9 cellular contexts compared by ENCODE assay signal in the genomic region with DNA sequence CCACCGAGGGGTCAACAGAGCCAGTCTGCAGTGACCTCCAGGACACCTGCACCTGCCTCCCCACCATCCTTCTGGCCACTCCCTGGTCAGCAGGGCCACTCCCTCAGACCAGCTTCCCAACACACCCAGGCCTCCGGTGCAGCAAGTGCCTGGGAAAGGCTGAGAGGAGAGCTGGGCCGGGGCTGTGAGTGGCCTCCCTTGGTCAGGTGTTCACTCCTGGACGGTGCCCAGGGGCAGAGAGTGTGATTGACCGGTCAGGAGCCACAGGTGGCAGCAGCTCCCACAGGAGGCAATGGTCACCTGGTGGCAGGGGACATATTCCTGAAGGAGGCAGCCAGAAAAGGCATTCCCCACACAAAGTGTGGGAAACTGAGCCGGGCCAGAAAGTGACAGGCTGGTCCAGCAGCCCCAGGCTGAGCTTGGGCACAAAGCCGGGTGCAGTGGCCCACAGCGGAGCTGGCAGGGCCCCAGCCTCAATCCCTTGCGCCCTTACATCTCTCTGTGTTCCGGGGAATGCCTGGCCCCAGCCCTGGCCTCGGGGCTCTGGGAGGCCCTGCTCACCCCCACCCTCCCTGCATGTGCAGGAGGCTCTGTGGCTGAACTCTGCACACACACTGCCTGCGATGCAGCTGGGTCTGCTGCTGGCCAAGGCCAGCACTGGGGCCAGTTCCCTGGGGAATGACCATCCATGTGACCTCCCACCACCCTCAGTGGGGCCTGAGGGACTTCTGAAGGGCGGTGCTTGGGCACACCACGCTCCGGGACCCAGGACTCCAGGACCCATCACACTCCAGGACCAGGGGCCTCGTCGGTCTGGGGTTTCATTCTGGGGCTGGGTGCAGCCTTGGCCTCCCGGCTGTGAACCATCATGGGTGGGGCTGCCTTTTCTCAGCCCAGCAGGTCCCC. TPM values are rescaled to one million over a fixed set of nuclear protein-coding genes. Genes with fewer than 3 reads are reported as not detected.
DNase-seq lines count a peak whose midpoint lies in the region; ATAC-seq and TF ChIP-seq lines count a peak whose summit lies in the region.
"Had no signal": no experiment of that assay in that cellular context is flagged by ENCODE, and none has a peak within 500 bp of the region (broad histone marks: within the 10 kb centered on the region; RNA-seq: fewer than 3 reads in every experiment).

No MANE protein-coding gene starts in this region.

- intact Hi-C loops in PC-9 (cut with micrococcal nuclease; ENCODE audit: unreplicated experiment): no loop called here
- intact Hi-C loops in Right ventricle myocardium superior (cut with DNase I): no loop called here

- H3K9me3 Mint-ChIP-seq in stimulated activated memory B cell treated with anti-CD40 and anti-IgM and Interleukin-4, amounts not matched to agents 10 μg/mL and 1 μg/mL and 100 μg/mL, for 72 hours: peaks cover 5% of the 10 kb centered on the region
- H3K9me3 Mint-ChIP-seq in activated T-cell treated with anti-CD3 and anti-CD28 coated beads, Interleukin-2, amount 50 U/mL, for 72 hours: no peaks in the 10 kb centered on the region

- H3K9me3 ChIP-seq in PC-9 (ENCODE audit: insufficient read depth, low read depth): no peaks in the 10 kb centered on the region
- H3K9me3 ChIP-seq: HAP-1 had no signal

- TF ChIP-seq CTCF in PC-9 (conservative IDR thresholded peaks at IDR 0.05): no peak

- POLR2A ChIA-PET in PC-9 (lab: Charles Lee; ENCODE audit: unreplicated experiment): interaction anchor here (0.6 to 0.7 kb wide), 5 partner anchors 16 to 247 kb away, joined by 3 to 21 read pairs (median 4); no protein-coding TSS in a partner anchor

- no peaks in the 10 kb centered on the region for H3K27me3 Mint-ChIP-seq in stimulated activated memory B cell treated with anti-CD40 and anti-IgM and Interleukin-4, amounts not matched to agents 10 μg/mL and 1 μg/mL and 100 μg/mL, for 72 hours
- no peaks in the 10 kb centered on the region for H3K27me3 Mint-ChIP-seq in activated T-cell treated with anti-CD3 and anti-CD28 coated beads, Interleukin-2, amount 50 U/mL, for 72 hours (ENCODE audit: low read depth)

- DNase-seq in PC-9: peak; percentile 84 to 90
- DNase-seq in Right ventricle myocardium superior: peak; percentile 72
- no peak for DNase-seq in effector CD8-positive, alpha-beta T cell (lab: John Stamatoyannopoulos, UW)
- DNase-seq in activated T-cell treated with anti-CD3 and anti-CD28 coated beads, Interleukin-2, amount 50 U/mL, for 72 hours: no peak
- DNase-seq in activated CD4-positive, CD25-positive, alpha-beta regulatory T cell (lab: John Stamatoyannopoulos, UW): no peak
- DNase-seq: activated CD4-positive, alpha-beta T cell treated with anti-CD3 and anti-CD28 coated beads, Interleukin-2, amount 50 U/mL, for 1 hour had no signal

- H3K27me3 ChIP-seq in PC-9 (ENCODE audit: insufficient read depth, low read depth): no peaks in the 10 kb centered on the region

- CTCF ChIA-PET in PC-9 (lab: Charles Lee): interaction anchor here (1.4 to 1.8 kb wide), 2 partner anchors 29 to 60 kb away, joined by 4 to 6 read pairs; no protein-coding TSS in a partner anchor

- H3K4me3 Mint-ChIP-seq in stimulated activated memory B cell treated with anti-CD40 and anti-IgM and Interleukin-4, amounts not matched to agents 10 μg/mL and 1 μg/mL and 100 μg/mL, for 72 hours: peak overlapping the region; percentile 50
- H3K4me3 Mint-ChIP-seq in activated T-cell treated with anti-CD3 and anti-CD28 coated beads, Interleukin-2, amount 50 U/mL, for 72 hours: no peak overlapping the region

- H3K4me2 ChIP-seq in PC-9: peak overlapping the region; percentile 67

- no peaks in the 10 kb centered on the region for H3K9me2 ChIP-seq in PC-9 (ENCODE audit: insufficient read depth)

- no peak overlapping the region; the same call in 1 of the 2 replicates for H3K4me3 ChIP-seq in PC-9
- H3K4me3 ChIP-seq: HAP-1 had no signal

- H3K27ac ChIP-seq in PC-9: peak overlapping the region; percentile 93

- no TSS peak for BruUV-seq in PC-9 (replicated peaks; lab: Mats Ljungman, UMichigan)

- H3K27ac Mint-ChIP-seq in stimulated activated memory B cell treated with anti-CD40 and anti-IgM and Interleukin-4, amounts not matched to agents 10 μg/mL and 1 μg/mL and 100 μg/mL, for 72 hours: peak overlapping the region; percentile 99
- no peak overlapping the region for H3K27ac Mint-ChIP-seq in activated T-cell treated with anti-CD3 and anti-CD28 coated beads, Interleukin-2, amount 50 U/mL, for 72 hours

- peaks cover 30% of the 10 kb centered on the region for H3K36me3 Mint-ChIP-seq in stimulated activated memory B cell treated with anti-CD40 and anti-IgM and Interleukin-4, amounts not matched to agents 10 μg/mL and 1 μg/mL and 100 μg/mL, for 72 hours
- H3K36me3 Mint-ChIP-seq in activated T-cell treated with anti-CD3 and anti-CD28 coated beads, Interleukin-2, amount 50 U/mL, for 72 hours (ENCODE audit: insufficient read depth in 2 of 2): no peaks in the 10 kb centered on the region

- peaks cover 53% of the 10 kb centered on the region for H3K4me1 ChIP-seq in PC-9 (replicated peaks; ENCODE audit: insufficient read depth)

- H4K20me1 ChIP-seq in PC-9 (ENCODE audit: insufficient read depth): no peaks in the 10 kb centered on the region

- peaks cover 84% of the 10 kb centered on the region for H3K4me1 Mint-ChIP-seq in stimulated activated memory B cell treated with anti-CD40 and anti-IgM and Interleukin-4, amounts not matched to agents 10 μg/mL and 1 μg/mL and 100 μg/mL, for 72 hours
- peaks cover 33% of the 10 kb centered on the region for H3K4me1 Mint-ChIP-seq in activated T-cell treated with anti-CD3 and anti-CD28 coated beads, Interleukin-2, amount 50 U/mL, for 72 hours (ENCODE audit: low read depth)

- peaks cover 36% of the 10 kb centered on the region; the same call in 1 of the 2 replicates for H3F3A ChIP-seq in PC-9 (ENCODE audit: insufficient read depth, low read depth)

- ATAC-seq in Right ventricle myocardium superior (ENCODE audit: poor library complexity): peak; percentile 50
- no peak for ATAC-seq in stimulated activated memory B cell treated with anti-CD40 and anti-IgM and Interleukin-4, amounts not matched to agents 10 μg/mL and 1 μg/mL and 100 μg/mL, for 72 hours
- ATAC-seq in activated T-cell treated with anti-CD3 and anti-CD28 coated beads, Interleukin-2, amount 50 U/mL, for 72 hours (replicated peaks in 1 of 2): no peak

- no peaks in the 10 kb centered on the region for H3K36me3 ChIP-seq in PC-9 (ENCODE audit: low read depth)
- H3K36me3 ChIP-seq: HAP-1 had no signal

- no peaks in the 10 kb centered on the region for H3K79me2 ChIP-seq in PC-9 (ENCODE audit: low read depth)

- no peak overlapping the region for H2AFZ ChIP-seq in PC-9

RNA-seq across cellular contexts. Expression of a gene that starts 1.2 kb away (rescaled TPM):
- total RNA-seq in PC-9 (2021) (not detected in 2 replicates), Right ventricle myocardium superior (not detected)
- total RNA-seq in activated T-cell treated with anti-CD3 and anti-CD28 coated beads, Interleukin-2, amount 50 U/mL, for 72 hours: under 1 TPM in 1 of 2 donors, not detected in 1; 0.58 TPM
- total RNA-seq: epithelial cell of proximal tubule had no signal

RNA-seq across cellular contexts. Expression of a gene that starts 14.4 kb away (rescaled TPM):
- total RNA-seq in PC-9 (2021) (1.9 and 2.6 TPM in 2 replicates), Right ventricle myocardium superior (1.6 TPM)
- 100 to 1,000 TPM; 102 to 124 TPM for total RNA-seq in activated T-cell treated with anti-CD3 and anti-CD28 coated beads, Interleukin-2, amount 50 U/mL, for 72 hours

RNA-seq across cellular contexts. Expression of a gene that starts 16.4 kb away (rescaled TPM):
- total RNA-seq in PC-9 (2021): 97.7 and 116 TPM in 2 replicates
- total RNA-seq in Right ventricle myocardium superior: 57.2 TPM
- 100 to 1,000 TPM; 129 to 137 TPM for total RNA-seq in activated T-cell treated with anti-CD3 and anti-CD28 coated beads, Interleukin-2, amount 50 U/mL, for 72 hours

RNA-seq across cellular contexts. Expression of a gene that starts 23.4 kb away (rescaled TPM):
- 91.9 and 95.0 TPM in 2 replicates for total RNA-seq in PC-9 (2021)
- total RNA-seq in Right ventricle myocardium superior: 99.8 TPM
- 10 to 100 TPM; 87.6 to 92.0 TPM for total RNA-seq in activated T-cell treated with anti-CD3 and anti-CD28 coated beads, Interleukin-2, amount 50 U/mL, for 72 hours

RNA-seq across cellular contexts. Expression of a gene that starts 41.9 kb away (rescaled TPM):
- total RNA-seq in PC-9 (2021) (137 and 147 TPM in 2 replicates), Right ventricle myocardium superior (2.6 TPM)
- 10 to 100 TPM; 90.6 to 90.9 TPM for total RNA-seq in activated T-cell treated with anti-CD3 and anti-CD28 coated beads, Interleukin-2, amount 50 U/mL, for 72 hours

Comparison
In these comparisons a context has a peak if more than half of its experiments do, and no peak if none do; other contexts are left out.
1. DNase-seq: peak in PC-9 (2 of 2) and Right ventricle myocardium superior (single experiment); none in effector CD8-positive, alpha-beta T cell (single experiment), activated T-cell treated with anti-CD3 and anti-CD28 coated beads, Interleukin-2, amount 50 U/mL, for 72 hours (0 of 2) and activated CD4-positive, CD25-positive, alpha-beta regulatory T cell (0 of 4).
2. RNA of a gene that starts 14.4 kb away (total RNA-seq): 102 to 124 TPM in activated T-cell treated with anti-CD3 and anti-CD28 coated beads, Interleukin-2, amount 50 U/mL, for 72 hours; 1.9 to 2.6 TPM in PC-9 and 1.6 TPM in Right ventricle myocardium superior (single experiment); every median in the first group is over 10 times any median in the second.